21 cellular contexts compared by ENCODE assay signal in the genomic region with DNA sequence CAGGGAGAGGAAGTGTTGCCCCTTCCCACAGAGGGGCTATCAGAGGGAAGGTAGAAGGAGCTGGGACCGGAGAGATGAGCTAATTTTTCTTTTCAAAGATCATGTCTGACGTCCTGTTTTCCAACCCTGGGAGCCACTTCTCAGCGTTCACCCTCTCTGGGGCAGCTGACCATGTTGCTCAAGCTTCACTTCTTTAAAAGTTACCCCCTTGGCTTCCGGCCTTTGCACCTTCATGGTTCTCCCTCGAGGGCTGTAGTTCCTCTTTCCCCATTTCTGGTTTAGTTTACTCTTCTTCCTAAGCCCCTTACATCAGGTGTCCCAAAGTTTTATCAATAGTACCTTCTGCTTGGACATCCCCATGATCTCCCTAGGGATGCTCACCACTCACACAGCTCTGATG. TPM values are rescaled to one million over a fixed set of nuclear protein-coding genes. Genes with fewer than 3 reads are reported as not detected.
DNase-seq lines count a peak whose midpoint lies in the region; ATAC-seq and TF ChIP-seq lines count a peak whose summit lies in the region.
"Had no signal": no experiment of that assay in that cellular context is flagged by ENCODE, and none has a peak within 500 bp of the region (broad histone marks: within the 10 kb centered on the region; RNA-seq: fewer than 3 reads in every experiment).

No MANE protein-coding gene starts in this region.

- H3K4me3 Mint-ChIP-seq in activated T-helper 17 cell treated with anti-CD3 and anti-CD28 coated beads, Interleukin-2, amount 50 U/mL, for 72 hours: no peak overlapping the region
- H3K4me3 Mint-ChIP-seq in stimulated activated effector memory CD8-positive, alpha-beta T cell treated with anti-CD3 and anti-CD28 coated beads, Interleukin-12 subunit alpha, Interleukin-12 subunit beta, amount 100 ng/mL, for 72 hours: no peak overlapping the region

- ATAC-seq in activated T-helper 17 cell treated with anti-CD3 and anti-CD28 coated beads, Interleukin-2, amount 50 U/mL, for 72 hours (replicated peaks): no peak
- ATAC-seq in stimulated activated effector memory CD8-positive, alpha-beta T cell treated with anti-CD3 and anti-CD28 coated beads, Interleukin-12 subunit alpha, Interleukin-12 subunit beta, amount 100 ng/mL, for 72 hours: no peak
- no peak for ATAC-seq in GM18861 (IDR thresholded peaks at IDR 0.05; ENCODE audit: unreplicated experiment)
- ATAC-seq in GM21737 (IDR thresholded peaks at IDR 0.05; ENCODE audit: unreplicated experiment): no peak
- ATAC-seq: foreskin keratinocyte, left cardiac atrium had no signal

- peaks cover 4% of the 10 kb centered on the region for H3K9me3 Mint-ChIP-seq in activated T-helper 17 cell treated with anti-CD3 and anti-CD28 coated beads, Interleukin-2, amount 50 U/mL, for 72 hours
- peaks cover 2% of the 10 kb centered on the region for H3K9me3 Mint-ChIP-seq in stimulated activated effector memory CD8-positive, alpha-beta T cell treated with anti-CD3 and anti-CD28 coated beads, Interleukin-12 subunit alpha, Interleukin-12 subunit beta, amount 100 ng/mL, for 72 hours

- DNase-seq in GM20000 (ENCODE audit: low spot score) (peak; percentile 31), NOMO-1 (lab: John Stamatoyannopoulos, UW; ENCODE audit: unreplicated experiment in 2 of 2) (peak; percentile 79 to 96), activated gamma-delta T cell treated with Interleukin-2 at 50 U/mL for 16 hours (no peak), HPDE6-E6E7 (ENCODE audit: extremely low spot score) (no peak)
- no peak for DNase-seq in stimulated activated effector memory CD8-positive, alpha-beta T cell treated with anti-CD3 and anti-CD28 coated beads, Interleukin-12 subunit alpha, Interleukin-12 subunit beta, amount 100 ng/mL, for 72 hours (ENCODE audit: low spot score in 2 of 2)
- DNase-seq: activated CD4-positive, alpha-beta T cell treated with anti-CD3 and anti-CD28 coated beads for 1 hour; activated CD8-positive, alpha-beta memory T cell treated with anti-CD3 and anti-CD28 coated beads, Interleukin-2, amount 50 U/mL, for 4 hours; activated naive CD4-positive, alpha-beta T cell; colonic mucosa; DMS79 treated with DMSO at 0.1 percent for 48 hours; foreskin keratinocyte; left cardiac atrium; MM.1S; NCI-H2081; NCI-H748 treated with DMSO at 0.1 percent for 48 hours; stimulated activated naive CD4-positive, alpha-beta T cell treated with Interleukin-2 at 50 U/mL for 16 hours; T-helper 2 cell; transverse colon had no signal

- TF ChIP-seq CTCF in GM20000 (IDR thresholded peaks at IDR 0.05; ENCODE audit: extremely low read depth, missing control alignments): no peak

- peak overlapping the region; percentile 76 for H3K27ac Mint-ChIP-seq in activated T-helper 17 cell treated with anti-CD3 and anti-CD28 coated beads, Interleukin-2, amount 50 U/mL, for 72 hours
- peak overlapping the region; percentile 69 for H3K27ac Mint-ChIP-seq in stimulated activated effector memory CD8-positive, alpha-beta T cell treated with anti-CD3 and anti-CD28 coated beads, Interleukin-12 subunit alpha, Interleukin-12 subunit beta, amount 100 ng/mL, for 72 hours

- H3K27me3 Mint-ChIP-seq in activated T-helper 17 cell treated with anti-CD3 and anti-CD28 coated beads, Interleukin-2, amount 50 U/mL, for 72 hours: no peaks in the 10 kb centered on the region

- peaks cover 24% of the 10 kb centered on the region for H3K4me1 Mint-ChIP-seq in activated T-helper 17 cell treated with anti-CD3 and anti-CD28 coated beads, Interleukin-2, amount 50 U/mL, for 72 hours
- H3K4me1 Mint-ChIP-seq in stimulated activated effector memory CD8-positive, alpha-beta T cell treated with anti-CD3 and anti-CD28 coated beads, Interleukin-12 subunit alpha, Interleukin-12 subunit beta, amount 100 ng/mL, for 72 hours: peaks cover 29% of the 10 kb centered on the region

- no peaks in the 10 kb centered on the region for H3K36me3 Mint-ChIP-seq in activated T-helper 17 cell treated with anti-CD3 and anti-CD28 coated beads, Interleukin-2, amount 50 U/mL, for 72 hours (ENCODE audit: low read depth)
- peaks cover 5% of the 10 kb centered on the region for H3K36me3 Mint-ChIP-seq in stimulated activated effector memory CD8-positive, alpha-beta T cell treated with anti-CD3 and anti-CD28 coated beads, Interleukin-12 subunit alpha, Interleukin-12 subunit beta, amount 100 ng/mL, for 72 hours

RNA-seq across cellular contexts. Expression of a gene that starts 23.8 kb away (rescaled TPM):
- 10 to 100 TPM; 46.8 to 95.4 TPM for total RNA-seq in activated T-helper 17 cell treated with anti-CD3 and anti-CD28 coated beads, Interleukin-2, amount 50 U/mL, for 72 hours

Comparison
In these comparisons a context has a peak if more than half of its experiments do, and no peak if none do; other contexts are left out.
1. DNase-seq: peak in GM20000 (single experiment) and NOMO-1 (2 of 2); none in stimulated activated effector memory CD8-positive, alpha-beta T cell treated with anti-CD3 and anti-CD28 coated beads, Interleukin-12 subunit alpha, Interleukin-12 subunit beta, amount 100 ng/mL, for 72 hours (0 of 2), activated gamma-delta T cell treated with Interleukin-2 at 50 U/mL for 16 hours (single experiment) and HPDE6-E6E7 (single experiment).